Comparison of ENCODE assay signal across 14 cellular contexts in the genomic region with DNA sequence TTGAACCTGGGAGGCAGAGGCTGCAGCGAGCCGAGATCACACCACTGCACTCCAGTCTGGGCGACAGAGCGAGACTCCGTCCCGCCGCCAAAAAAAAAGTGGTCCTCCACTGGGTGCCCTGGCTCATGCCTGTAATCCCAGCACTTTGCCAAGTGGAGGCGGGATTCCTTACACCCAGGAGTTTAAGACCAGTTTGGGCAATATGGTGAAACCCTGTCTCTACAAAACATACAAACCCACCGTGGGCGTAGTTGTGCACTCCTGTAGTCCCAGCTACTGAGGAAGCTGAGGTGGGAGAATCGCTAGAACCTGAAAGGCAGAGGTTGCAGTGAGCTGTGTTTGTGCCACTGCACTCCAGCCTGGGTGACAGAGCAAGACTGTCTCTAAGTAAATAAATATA. TPM values are rescaled to one million over a fixed set of nuclear protein-coding genes. Genes with fewer than 3 reads are reported as not detected.
"Had no signal": no experiment of that assay in that cellular context is flagged by ENCODE, and none has a peak within 500 bp of the region (broad histone marks: within the 10 kb centered on the region; RNA-seq: fewer than 3 reads in every experiment).

No MANE protein-coding gene starts in this region.

RNA-seq across cellular contexts. Expression of gene ITGB1BP2, which starts 20.2 kb away (rescaled TPM):
- total RNA-seq: ascending aorta had no signal

RNA-seq across cellular contexts. Expression of gene GJB1, which starts 58.3 kb away (rescaled TPM):
- total RNA-seq: activated naive CD4-positive, alpha-beta T cell treated with anti-CD3 and anti-CD28 coated beads for 36 hours; activated naive CD8-positive, alpha-beta T cell treated with anti-CD3 and anti-CD28 coated beads for 36 hours; activated T-cell treated with anti-CD3 and anti-CD28 coated beads, Interleukin-2, amount 50 U/mL, for 4 hours; activated T-helper 1 cell treated with anti-CD3 and anti-CD28 coated beads, Interleukin-12 subunit alpha, Interleukin-12 subunit beta, Interleukin-2, Interleukin-4 antibody, amounts not matched to agents 30 ng/mL and 10 ng/mL and 1 ng/mL, durations not matched to agents 14 hours and 24 hours and 36 hours; activated T-helper 2 cell treated with anti-CD3 and anti-CD28 coated beads, Interferon-gamma antibody, Interleukin-2, Interleukin-4, amounts not matched to agents 10 μg/mL and 5 μg/mL and 100 μg/mL, durations not matched to agents 14 hours and 24 hours and 36 hours; aorta; ascending aorta; astrocyte; bronchial epithelial cell; cardiac muscle cell; cardiac septum; cerebellum; chondrocyte had no signal
- polyA plus RNA-seq: adrenal gland, cardiac muscle cell had no signal
